Comparison of ENCODE assay signal across 20 cellular contexts in genomic region chr10:127578628-127579305, GRCh38. TPM values are rescaled to one million over a fixed set of nuclear protein-coding genes. Genes with fewer than 3 reads are reported as not detected.
"Had no signal": no experiment of that assay in that cellular context is flagged by ENCODE, and none has a peak within 500 bp of the region (broad histone marks: within the 10 kb centered on the region; RNA-seq: fewer than 3 reads in every experiment).

No MANE protein-coding gene starts in this region.

- H3K4me3 ChIP-seq: ascending aorta, breast epithelium, smooth muscle cell, thoracic aorta had no signal

- ATAC-seq: activated CD4-positive, CD25-positive, alpha-beta regulatory T cell treated with anti-CD3 and anti-CD28 coated beads, Interleukin-2, amount 50 U/mL, for 24 hours; left colon; stimulated activated naive CD8-positive, alpha-beta T cell treated with anti-CD3 and anti-CD28 coated beads, Interleukin-15, amount 100 ng/mL, for 72 hours had no signal

- H3K27me3 Mint-ChIP-seq: activated naive CD4-positive, alpha-beta T cell treated with anti-CD3 and anti-CD28 coated beads, Interleukin-2, amount 10 ng/mL, durations not matched to agents 7 days and 5 days had no signal

- H3K27ac Mint-ChIP-seq: activated naive CD4-positive, alpha-beta T cell treated with anti-CD3 and anti-CD28 coated beads, Interleukin-2, amount 10 ng/mL, durations not matched to agents 7 days and 5 days; natural killer cell; stimulated activated naive CD8-positive, alpha-beta T cell treated with anti-CD3 and anti-CD28 coated beads, Interleukin-15, amount 100 ng/mL, for 72 hours; T-helper 2 cell treated with Interferon-gamma antibody and Interleukin-4, amounts not matched to agents 5 μg/mL and 100 μg/mL, for 36 hours had no signal

- H3K36me3 Mint-ChIP-seq: activated naive CD4-positive, alpha-beta T cell treated with anti-CD3 and anti-CD28 coated beads, Interleukin-2, amount 10 ng/mL, durations not matched to agents 7 days and 5 days; natural killer cell had no signal

- H3K9me3 Mint-ChIP-seq: activated naive CD4-positive, alpha-beta T cell treated with anti-CD3 and anti-CD28 coated beads, Interleukin-2, amount 10 ng/mL, durations not matched to agents 7 days and 5 days; natural killer cell; T-helper 2 cell treated with Interferon-gamma antibody and Interleukin-4, amounts not matched to agents 5 μg/mL and 100 μg/mL, for 36 hours had no signal

- H3K36me3 ChIP-seq: ascending aorta, breast epithelium, thoracic aorta had no signal

- H3K4me1 Mint-ChIP-seq: activated naive CD4-positive, alpha-beta T cell treated with anti-CD3 and anti-CD28 coated beads, Interleukin-2, amount 10 ng/mL, durations not matched to agents 7 days and 5 days; natural killer cell; stimulated activated naive CD8-positive, alpha-beta T cell treated with anti-CD3 and anti-CD28 coated beads, Interleukin-15, amount 100 ng/mL, for 72 hours had no signal

- H3K27me3 ChIP-seq: ascending aorta, breast epithelium had no signal

- H3K4me1 ChIP-seq: ascending aorta, breast epithelium had no signal

- H3K4me3 Mint-ChIP-seq: activated naive CD4-positive, alpha-beta T cell treated with anti-CD3 and anti-CD28 coated beads, Interleukin-2, amount 10 ng/mL, durations not matched to agents 7 days and 5 days; natural killer cell; stimulated activated naive CD8-positive, alpha-beta T cell treated with anti-CD3 and anti-CD28 coated beads, Interleukin-15, amount 100 ng/mL, for 72 hours; T-helper 2 cell treated with Interferon-gamma antibody and Interleukin-4, amounts not matched to agents 5 μg/mL and 100 μg/mL, for 36 hours had no signal

- H3K27ac ChIP-seq: ascending aorta, breast epithelium, epithelial cell of prostate, thoracic aorta had no signal

- H3K9me3 ChIP-seq: ascending aorta, thoracic aorta had no signal

- DNase-seq: activated CD4-positive, alpha-beta T cell treated with anti-CD3 and anti-CD28 coated beads, Interleukin-2, amount 50 U/mL, for 1 hour; activated naive CD4-positive, alpha-beta T cell treated with anti-CD3 and anti-CD28 coated beads, Interleukin-2, amount 10 ng/mL, durations not matched to agents 7 days and 5 days; activated T-cell treated with anti-CD3 and anti-CD28 coated beads for 4 hours; hypothalamus; left colon; natural killer cell; stimulated activated CD4-positive, alpha-beta T cell treated with anti-CD3 and anti-CD28 coated beads, Interleukin-4, amount 100 ng/mL, for 4 hours; stimulated activated CD8-positive, alpha-beta memory T cell treated with anti-CD3 and anti-CD28 coated beads, Interleukin-4, amount 100 ng/mL, for 48 hours; stimulated activated naive CD8-positive, alpha-beta T cell treated with anti-CD3 and anti-CD28 coated beads, Interleukin-15, amount 100 ng/mL, for 72 hours; SW 1271 had no signal

RNA-seq across cellular contexts. Expression of gene NPS, which starts 29.7 kb away (rescaled TPM):
- total RNA-seq: ascending aorta, breast epithelium, dermis microvascular lymphatic vessel endothelial cell, left colon, natural killer cell, SK-MEL-5, smooth muscle cell, thoracic aorta, ureter had no signal
- polyA plus RNA-seq: smooth muscle cell had no signal
